14 cellular contexts compared by ENCODE assay signal in genomic region chr11:66314561-66315497, GRCh38. TPM values are rescaled to one million over a fixed set of nuclear protein-coding genes. Genes with fewer than 3 reads are reported as not detected.
DNase-seq lines count a peak whose midpoint lies in the region; ATAC-seq and TF ChIP-seq lines count a peak whose summit lies in the region.
"Had no signal": no experiment of that assay in that cellular context is flagged by ENCODE, and none has a peak within 500 bp of the region (broad histone marks: within the 10 kb centered on the region; RNA-seq: fewer than 3 reads in every experiment).

No MANE protein-coding gene starts in this region.

- no peak for TF ChIP-seq POLR2A in stomach (IDR thresholded peaks at IDR 0.05)

- no peak for TF ChIP-seq EP300 in SK-N-SH (IDR thresholded peaks at IDR 0.05; ENCODE audit: borderline replicate concordance in 1 of 2, low read depth in 1 of 2, low read length in 1 of 2)
- no peak for TF ChIP-seq EP300 in stomach (IDR thresholded peaks at IDR 0.05)

- no peak overlapping the region for H3K4me3 ChIP-seq in SK-N-SH (ENCODE audit: low read depth in 2 of 2, low read length in 1 of 2)
- H3K4me3 ChIP-seq in left lung = peak overlapping the region; percentile 44 to 62
- peak overlapping the region; percentile 26 to 56 (median 50) for H3K4me3 ChIP-seq in stomach
- no peak overlapping the region for H3K4me3 ChIP-seq in SJCRH30

- ATAC-seq in SK-N-SH treated with all-trans-retinoic acid at 6 μM for 48 hours (no peak), left lung (no peak), GM21367 (IDR thresholded peaks at IDR 0.05; ENCODE audit: unreplicated experiment) (no peak)
- ATAC-seq: stimulated activated naive B cell treated with anti-CD40 and anti-IgM and Interleukin-4, amounts not matched to agents 10 μg/mL and 1 μg/mL and 100 μg/mL, for 72 hours had no signal

- H3K27ac Mint-ChIP-seq in activated naive CD8-positive, alpha-beta T cell treated with anti-CD3 and anti-CD28 coated beads for 36 hours = peak overlapping the region; percentile 94

- H3K4me1 ChIP-seq in SK-N-SH (ENCODE audit: control insufficient read depth in 1 of 2, insufficient read depth in 2 of 2, low read depth in 1 of 2, low read length in 1 of 2) = peaks cover 32 to 67% of the 10 kb centered on the region in 2 experiments
- peaks cover 14 to 53% of the 10 kb centered on the region in 2 donors for H3K4me1 ChIP-seq in left lung
- peaks cover 48 to 69% (median 65%) of the 10 kb centered on the region in 4 donors for H3K4me1 ChIP-seq in stomach
- H3K4me1 ChIP-seq in SJCRH30 = peaks cover 11% of the 10 kb centered on the region

- POLR2A ChIA-PET in SK-N-SH (lab: Yijun Ruan, JAX) = no interaction called here

- peak overlapping the region; percentile 94 to 100; a peak in 3 of 4 replicates for H3K27ac ChIP-seq in SK-N-SH (ENCODE audit: low read depth in 2 of 2, low read length in 1 of 2)
- H3K27ac ChIP-seq in left lung = peak overlapping the region in 1 of 2 donors; percentile 86
- H3K27ac ChIP-seq in stomach = peak overlapping the region; percentile 26 to 94 (median 88)
- H3K27ac ChIP-seq in SJCRH30 = no peak overlapping the region
- H3K27ac ChIP-seq: 22Rv1 had no signal

- H3K9ac ChIP-seq in SK-N-SH = no peak overlapping the region

- peak overlapping the region; percentile 80; the same call in 1 of the 2 replicates for H3K4me2 ChIP-seq in SK-N-SH

- peak overlapping the region; percentile 88 for H3K4me3 Mint-ChIP-seq in activated naive CD8-positive, alpha-beta T cell treated with anti-CD3 and anti-CD28 coated beads for 36 hours

- intact Hi-C loops in left lung (cut with DNase I) = loop anchor here in 1 of 2 donors (10.0 kb wide), 1 partner anchor 70 kb away; no protein-coding TSS in a partner anchor
- intact Hi-C loops in stomach (cut with DNase I; ENCODE audit: low total_unique reads) = loop anchor here (10.0 kb wide), 1 partner anchor 70 kb away; no protein-coding TSS in a partner anchor

- no peaks in the 10 kb centered on the region for H4K20me1 ChIP-seq in SK-N-SH (ENCODE audit: insufficient read depth)

- no peak for TF ChIP-seq RAD21 in SK-N-SH (IDR thresholded peaks at IDR 0.05; ENCODE audit: low read length)

- 95% methylated on average over 9 of the region's 17 CpGs for WGBS in SK-N-SH (ENCODE audit: low lambda C conversion rate)
- 71 to 85% (median 82%) methylated on average over 6 to 17 of the region's 17 CpGs for WGBS in stomach, 5 donors

- no peak overlapping the region for H2AFZ ChIP-seq in SK-N-SH (ENCODE audit: low read depth)

- peaks cover 2% of the 10 kb centered on the region for H3K36me3 Mint-ChIP-seq in activated naive CD8-positive, alpha-beta T cell treated with anti-CD3 and anti-CD28 coated beads for 36 hours
- H3K36me3 Mint-ChIP-seq: stimulated activated naive B cell treated with anti-CD40 and anti-IgM and Interleukin-4, amounts not matched to agents 10 μg/mL and 1 μg/mL and 100 μg/mL, for 72 hours had no signal

- H3K36me3 ChIP-seq in SK-N-SH (replicated peaks in 1 of 2; ENCODE audit: control insufficient read depth in 1 of 2, insufficient read depth in 2 of 2, low read length in 1 of 2) (no peaks in the 10 kb centered on the region), left lung (no peaks in the 10 kb centered on the region), stomach (no peaks in the 10 kb centered on the region), SJCRH30 (no peaks in the 10 kb centered on the region)
- H3K36me3 ChIP-seq: spleen had no signal

- no peaks in the 10 kb centered on the region for H3K27me3 Mint-ChIP-seq in activated naive CD8-positive, alpha-beta T cell treated with anti-CD3 and anti-CD28 coated beads for 36 hours
- H3K27me3 Mint-ChIP-seq: stimulated activated naive B cell treated with anti-CD40 and anti-IgM and Interleukin-4, amounts not matched to agents 10 μg/mL and 1 μg/mL and 100 μg/mL, for 72 hours had no signal

- H3K9me3 Mint-ChIP-seq in activated naive CD8-positive, alpha-beta T cell treated with anti-CD3 and anti-CD28 coated beads for 36 hours = peaks cover 10% of the 10 kb centered on the region
- H3K9me3 Mint-ChIP-seq: stimulated activated naive B cell treated with anti-CD40 and anti-IgM and Interleukin-4, amounts not matched to agents 10 μg/mL and 1 μg/mL and 100 μg/mL, for 72 hours had no signal

- no peak for TF ChIP-seq CTCF in SK-N-SH (IDR thresholded peaks at IDR 0.05)
- no peak for TF ChIP-seq CTCF in left lung (IDR thresholded peaks at IDR 0.05)
- no peak for TF ChIP-seq CTCF in stomach (IDR thresholded peaks at IDR 0.05)

- no peaks in the 10 kb centered on the region for H3K79me2 ChIP-seq in SK-N-SH (ENCODE audit: insufficient read depth)

- H3K27me3 ChIP-seq in SK-N-SH (ENCODE audit: insufficient read depth) = no peaks in the 10 kb centered on the region
- H3K27me3 ChIP-seq in left lung = peaks cover 0 to 21% of the 10 kb centered on the region in 2 donors
- H3K27me3 ChIP-seq in stomach = peaks cover 0 to 12% (median 0%) of the 10 kb centered on the region in 3 donors
- H3K27me3 ChIP-seq in SJCRH30 = no peaks in the 10 kb centered on the region; the same call in 1 of the 2 replicates

- no peaks in the 10 kb centered on the region for H3K9me3 ChIP-seq in SK-N-SH
- H3K9me3 ChIP-seq in left lung = no peaks in the 10 kb centered on the region
- H3K9me3 ChIP-seq in stomach = no peaks in the 10 kb centered on the region
- no peaks in the 10 kb centered on the region for H3K9me3 ChIP-seq in SJCRH30 (replicated peaks)
- H3K9me3 ChIP-seq: spleen had no signal

- no peaks in the 10 kb centered on the region for H3K9me2 ChIP-seq in SK-N-SH

- peaks cover 15% of the 10 kb centered on the region for H3F3A ChIP-seq in SK-N-SH (replicated peaks; ENCODE audit: insufficient read depth)

- H3K4me1 Mint-ChIP-seq in activated naive CD8-positive, alpha-beta T cell treated with anti-CD3 and anti-CD28 coated beads for 36 hours = peaks cover 53% of the 10 kb centered on the region

- CTCF ChIA-PET in SK-N-SH (lab: Yijun Ruan, JAX) = interaction anchor here (0.7 to 12.4 kb wide), 11 partner anchors 7 to 74 kb away, joined by 3 to 280 read pairs (median 26); partner anchors contain the start of genes B4GAT1, BRMS1, CNIH2 and RIN1

- DNase-seq in SK-N-SH (no peak), left lung (peak in 1 of 2 donors; percentile 63), stomach (no peak), SJCRH30 (no peak), hippocampal formation (lab: John Stamatoyannopoulos, UW) (no peak)
- no peak for DNase-seq in activated naive CD8-positive, alpha-beta T cell treated with anti-CD3 and anti-CD28 coated beads for 36 hours
- DNase-seq: GDM1; kidney glomerular epithelial cell; NCI-H446; spleen; stimulated activated naive B cell treated with anti-CD40 and anti-IgM and Interleukin-4, amounts not matched to agents 10 μg/mL and 1 μg/mL and 100 μg/mL, for 72 hours had no signal

TF ChIP-seq in SK-N-SH, 30 proteins besides CTCF, POLR2A, EP300 and RAD21:
- TF ChIP-seq SIN3A (IDR thresholded peaks at IDR 0.05; ENCODE audit: borderline replicate concordance, low read depth, low read length) = no peak

RNA-seq across cellular contexts. Expression of gene CD248, which starts 2.0 kb away (rescaled TPM):
- 2.6 and 7.7 TPM in 2 replicates for polyA plus RNA-seq in SK-N-SH (2012; rRNA removed)
- polyA plus RNA-seq in SK-N-SH (2012; cell fraction: cytosol; rRNA removed) = 2.9 and 3.8 TPM in 2 replicates
- polyA plus RNA-seq in SK-N-SH (2012; cell fraction: nucleus; rRNA removed) = 3.0 and 4.6 TPM in 2 replicates
- total RNA-seq in activated naive CD8-positive, alpha-beta T cell treated with anti-CD3 and anti-CD28 coated beads for 36 hours = 10 to 100 TPM; 11.0 to 11.9 TPM
- 10 to 100 TPM; 69.8 to 74.3 TPM for total RNA-seq in left lung
- 10 to 100 TPM in 2 of 5 donors, 1 to 10 TPM in 2, under 1 TPM in 1; 0.58 to 66.9 (median 6.8) TPM for total RNA-seq in stomach
- 1 to 10 TPM; 2.3 to 5.6 (median 4.6) TPM for polyA plus RNA-seq in stomach
- total RNA-seq in SJCRH30 (2014; rRNA removed; shearing (Covaris generic)) = 0.30 and 0.45 TPM in 2 replicates

RNA-seq across cellular contexts. Expression of gene RIN1, which starts 21.4 kb away (rescaled TPM):
- polyA plus RNA-seq in SK-N-SH (2012; rRNA removed) (13.0 and 16.9 TPM in 2 replicates), stomach (10 to 100 TPM in 2 of 3 donors, 1 to 10 TPM in 1; 7.8 to 17.3 (median 10.7) TPM)
- 6.1 and 9.3 TPM in 2 replicates for polyA plus RNA-seq in SK-N-SH (2012; cell fraction: cytosol; rRNA removed)
- 71.9 and 87.9 TPM in 2 replicates for polyA plus RNA-seq in SK-N-SH (2012; cell fraction: nucleus; rRNA removed)
- 1 to 10 TPM; 1.5 to 1.6 TPM for total RNA-seq in activated naive CD8-positive, alpha-beta T cell treated with anti-CD3 and anti-CD28 coated beads for 36 hours
- total RNA-seq in left lung (10 to 100 TPM in 1 of 2 donors, 1 to 10 TPM in 1; 7.1 to 10.2 TPM), stomach (10 to 100 TPM in 2 of 5 donors, 1 to 10 TPM in 2, under 1 TPM in 1; 0.58 to 26.4 (median 7.1) TPM)
- total RNA-seq in SJCRH30 (2014; rRNA removed; shearing (Covaris generic)) = 1.2 and 1.6 TPM in 2 replicates

RNA-seq across cellular contexts. Expression of gene TMEM151A, which starts 23.1 kb away (rescaled TPM):
- polyA plus RNA-seq in SK-N-SH (2012; rRNA removed) (0.29 and 0.35 TPM in 2 replicates), stomach (1 to 10 TPM in 2 of 3 donors, under 1 TPM in 1; 0.46 to 2.8 (median 2.4) TPM)
- polyA plus RNA-seq in SK-N-SH (2012; cell fraction: cytosol; rRNA removed) = 0.12 and 0.26 TPM in 2 replicates
- polyA plus RNA-seq in SK-N-SH (2012; cell fraction: nucleus; rRNA removed) = 0.56 and 0.69 TPM in 2 replicates
- total RNA-seq in activated naive CD8-positive, alpha-beta T cell treated with anti-CD3 and anti-CD28 coated beads for 36 hours = not detected
- total RNA-seq in left lung (under 1 TPM in 1 of 2 donors, not detected in 1; 0.21 TPM), stomach (10 to 100 TPM in 2 of 5 donors, 1 to 10 TPM in 1, not detected in 2; 2.8 to 19.6 (median 18.3) TPM)
- total RNA-seq in SJCRH30 (2014; rRNA removed; shearing (Covaris generic)) = not detected in 2 replicates

RNA-seq across cellular contexts. Expression of gene YIF1A, which starts 25.9 kb away (rescaled TPM):
- 115 and 123 TPM in 2 replicates for polyA plus RNA-seq in SK-N-SH (2012; rRNA removed)
- polyA plus RNA-seq in SK-N-SH (2012; cell fraction: cytosol; rRNA removed) = 49.5 and 87.8 TPM in 2 replicates
- 159 and 164 TPM in 2 replicates for polyA plus RNA-seq in SK-N-SH (2012; cell fraction: nucleus; rRNA removed)
- 10 to 100 TPM; 64.1 to 72.4 TPM for total RNA-seq in activated naive CD8-positive, alpha-beta T cell treated with anti-CD3 and anti-CD28 coated beads for 36 hours
- 100 to 1,000 TPM in 1 of 2 donors, 10 to 100 TPM in 1; 97.1 to 118 TPM for total RNA-seq in left lung
- 100 to 1,000 TPM in 1 of 5 donors, 10 to 100 TPM in 4; 11.6 to 122 (median 41.9) TPM for total RNA-seq in stomach
- 10 to 100 TPM; 67.1 to 88.1 (median 87.7) TPM for polyA plus RNA-seq in stomach
- 43.6 and 44.9 TPM in 2 replicates for total RNA-seq in SJCRH30 (2014; rRNA removed; shearing (Covaris generic))

RNA-seq across cellular contexts. Expression of gene BRMS1, which starts 30.1 kb away (rescaled TPM):
- polyA plus RNA-seq in SK-N-SH (2012; rRNA removed) (70.0 and 76.5 TPM in 2 replicates), stomach (10 to 100 TPM; 60.1 to 68.7 (median 64.2) TPM)
- polyA plus RNA-seq in SK-N-SH (2012; cell fraction: cytosol; rRNA removed) = 65.3 and 67.8 TPM in 2 replicates
- polyA plus RNA-seq in SK-N-SH (2012; cell fraction: nucleus; rRNA removed) = 66.8 and 73.5 TPM in 2 replicates
- 10 to 100 TPM; 47.5 to 48.8 TPM for total RNA-seq in activated naive CD8-positive, alpha-beta T cell treated with anti-CD3 and anti-CD28 coated beads for 36 hours
- total RNA-seq in left lung (10 to 100 TPM; 28.7 to 34.3 TPM), stomach (100 to 1,000 TPM in 1 of 5 donors, 10 to 100 TPM in 4; 14.6 to 105 (median 37.4) TPM)
- 40.5 and 42.9 TPM in 2 replicates for total RNA-seq in SJCRH30 (2014; rRNA removed; shearing (Covaris generic))

Comparison
In these comparisons a context has a peak if more than half of its experiments do, and no peak if none do; other contexts are left out.
1. H3K4me3 ChIP-seq: peak in left lung (2 of 2) and stomach (4 of 4); none in SK-N-SH (0 of 2) and SJCRH30 (single experiment).